In genomic region chr2:26581991-26582842, GRCh38 we compare ENCODE assay signal across 1 cellular context.
TF ChIP-seq lines count a peak whose summit lies in the region.

No MANE protein-coding gene starts in this region.

TF ChIP-seq in H1, 55 proteins besides CTCF, POLR2A, EP300 and RAD21:
- TF ChIP-seq SP2 (IDR thresholded peaks at IDR 0.05; ENCODE audit: low read length) (no peak), POU5F1 (IDR thresholded peaks at IDR 0.05; ENCODE audit: low read depth, low read length) (no peak), SIRT6 (IDR thresholded peaks at IDR 0.05; ENCODE audit: low read length) (no peak), CTBP2 (IDR thresholded peaks at IDR 0.05; ENCODE audit: borderline replicate concordance, insufficient read depth, insufficient read length, low read length) (no peak), RFX5 (IDR thresholded peaks at IDR 0.05; ENCODE audit: borderline replicate concordance, low read depth, low read length) (no peak), ZNF274 (IDR thresholded peaks at IDR 0.05; ENCODE audit: borderline replicate concordance, extremely low read depth, low read length) (no peak), SP4 (IDR thresholded peaks at IDR 0.05; ENCODE audit: low read length) (no peak), CBX5 (IDR thresholded peaks at IDR 0.05; ENCODE audit: low read depth, low read length) (no peak), RXRA (IDR thresholded peaks at IDR 0.05; ENCODE audit: insufficient read depth, low read depth, low read length) (no peak), EGR1 (IDR thresholded peaks at IDR 0.05; ENCODE audit: borderline replicate concordance, low read depth, low read length) (no peak), GABPA (IDR thresholded peaks at IDR 0.05; ENCODE audit: borderline replicate concordance, insufficient read depth, low read length) (no peak), RNF2 (IDR thresholded peaks at IDR 0.05; ENCODE audit: borderline replicate concordance, low read depth, low read length, missing control alignments, poor library complexity, severe bottlenecking) (no peak), TAF1 (IDR thresholded peaks at IDR 0.05; ENCODE audit: low read depth, low read length) (no peak)
